In the genomic region with DNA sequence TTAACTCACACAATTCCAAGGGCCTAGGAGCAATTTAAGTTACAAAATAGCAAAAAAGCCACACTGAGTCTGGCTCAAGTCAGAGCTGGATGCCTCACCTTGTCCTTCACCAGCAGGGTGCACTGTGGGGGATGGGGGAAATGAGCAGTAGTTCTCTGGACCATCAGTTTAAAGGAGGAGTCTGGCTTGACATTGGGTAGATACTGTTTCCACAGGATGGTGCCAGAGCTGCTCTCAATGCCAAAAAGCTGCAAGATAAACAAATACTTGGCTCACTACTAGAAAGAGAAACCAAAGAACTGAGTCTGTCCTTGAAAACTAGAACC, we compare ENCODE assay signal across 13 cellular contexts. TPM values are rescaled to one million over a fixed set of nuclear protein-coding genes. Genes with fewer than 3 reads are reported as not detected.
DNase-seq lines count a peak whose midpoint lies in the region; ATAC-seq and TF ChIP-seq lines count a peak whose summit lies in the region.
"Had no signal": no experiment of that assay in that cellular context is flagged by ENCODE, and none has a peak within 500 bp of the region (broad histone marks: within the 10 kb centered on the region; RNA-seq: fewer than 3 reads in every experiment).

No MANE protein-coding gene starts in this region.

- H3K36me3 Mint-ChIP-seq in T-helper 2 cell treated with Interferon-gamma antibody and Interleukin-4, amounts not matched to agents 5 μg/mL and 100 μg/mL, for 36 hours (ENCODE audit: low read depth), result peaks cover 35% of the 10 kb centered on the region

- no peaks in the 10 kb centered on the region for H3K9me3 Mint-ChIP-seq in T-helper 2 cell treated with Interferon-gamma antibody and Interleukin-4, amounts not matched to agents 5 μg/mL and 100 μg/mL, for 36 hours
- H3K9me3 Mint-ChIP-seq: brain, neural progenitor cell had no signal

- DNase-seq in HFF-Myc (ENCODE audit: extremely low read depth, low read depth) (no peak), astrocyte of the cerebellum (ENCODE audit: low read depth) (peak; percentile 67), left cardiac atrium (peak; percentile 45), sigmoid colon (peak; percentile 79), RKO (ENCODE audit: low spot score) (no peak)
- DNase-seq in T-helper 2 cell treated with Interferon-gamma antibody and Interleukin-4, amounts not matched to agents 5 μg/mL and 100 μg/mL, for 36 hours (ENCODE audit: low spot score), result no peak
- DNase-seq: activated CD8-positive, alpha-beta memory T cell treated with anti-CD3 and anti-CD28 coated beads for 24 hours; NCI-H1930 had no signal

- intact Hi-C loops in left cardiac atrium (cut with DNase I) (no loop called here), sigmoid colon (cut with DNase I) (no loop called here)

- no peak overlapping the region for H3K27ac Mint-ChIP-seq in T-helper 2 cell treated with Interferon-gamma antibody and Interleukin-4, amounts not matched to agents 5 μg/mL and 100 μg/mL, for 36 hours
- H3K27ac Mint-ChIP-seq: brain, neural progenitor cell had no signal

- no peaks in the 10 kb centered on the region for H3K4me1 Mint-ChIP-seq in T-helper 2 cell treated with Interferon-gamma antibody and Interleukin-4, amounts not matched to agents 5 μg/mL and 100 μg/mL, for 36 hours (ENCODE audit: low read depth)
- H3K4me1 Mint-ChIP-seq: brain, neural progenitor cell had no signal

- TF ChIP-seq EP300 in sigmoid colon (IDR thresholded peaks at IDR 0.05), result no peak

- H3K4me3 Mint-ChIP-seq in T-helper 2 cell treated with Interferon-gamma antibody and Interleukin-4, amounts not matched to agents 5 μg/mL and 100 μg/mL, for 36 hours, result no peak overlapping the region
- H3K4me3 Mint-ChIP-seq: brain, neural progenitor cell had no signal

- ATAC-seq in left cardiac atrium (peak; percentile 81 to 89), HG02623 (IDR thresholded peaks at IDR 0.05; ENCODE audit: unreplicated experiment) (no peak), GM18867 (IDR thresholded peaks at IDR 0.05; ENCODE audit: unreplicated experiment) (no peak)

- TF ChIP-seq CTCF in HFF-Myc (IDR thresholded peaks at IDR 0.05; ENCODE audit: low read depth, low read length, missing control alignments) (peak; percentile 10), astrocyte of the cerebellum (IDR thresholded peaks at IDR 0.05; ENCODE audit: low read depth, low read length, missing control alignments) (peak; percentile 12), sigmoid colon (IDR thresholded peaks at IDR 0.05) (peak in 2 of 4 experiments; percentile 7 to 40)

- in situ Hi-C loops in astrocyte of the cerebellum (cut with HindIII; ENCODE audit: low sequenced_read_pairs), result no loop called here

- no peaks in the 10 kb centered on the region for H3K27me3 Mint-ChIP-seq in T-helper 2 cell treated with Interferon-gamma antibody and Interleukin-4, amounts not matched to agents 5 μg/mL and 100 μg/mL, for 36 hours (ENCODE audit: low read depth)
- H3K27me3 Mint-ChIP-seq: brain had no signal

- peaks cover 3 to 91% (median 23%) of the 10 kb centered on the region in 4 donors for H3K36me3 ChIP-seq in sigmoid colon
- H3K36me3 ChIP-seq: neural progenitor cell had no signal

- peaks cover 0 to 39% (median 37%) of the 10 kb centered on the region in 4 donors for H3K4me1 ChIP-seq in sigmoid colon
- H3K4me1 ChIP-seq: neural progenitor cell had no signal

- no peaks in the 10 kb centered on the region for H3K27me3 ChIP-seq in sigmoid colon
- H3K27me3 ChIP-seq: neural progenitor cell had no signal

- H3K9me3 ChIP-seq in sigmoid colon, result no peaks in the 10 kb centered on the region

- peak overlapping the region; percentile 64 to 81 (median 73) for H3K27ac ChIP-seq in sigmoid colon
- H3K27ac ChIP-seq: HL-60, neural progenitor cell had no signal

- H3K4me3 ChIP-seq in HFF-Myc (replicated peaks; ENCODE audit: low read depth, low read length) (no peak overlapping the region), astrocyte of the cerebellum (ENCODE audit: low read depth, low read length) (no peak overlapping the region), sigmoid colon (no peak overlapping the region)
- H3K4me3 ChIP-seq: neural progenitor cell had no signal

- no peak for TF ChIP-seq POLR2A in sigmoid colon (IDR thresholded peaks at IDR 0.05)

RNA-seq across cellular contexts. Expression of a gene that starts 18.8 kb away (rescaled TPM):
- total RNA-seq in left cardiac atrium (10 to 100 TPM; 29.9 to 32.4 TPM), sigmoid colon (10 to 100 TPM; 19.6 to 46.5 (median 31.3) TPM)
- 10 to 100 TPM in 1 of 3 donors, 1 to 10 TPM in 2; 1.2 to 16.5 (median 3.2) TPM for polyA plus RNA-seq in sigmoid colon

RNA-seq across cellular contexts. Expression of a gene that starts 19.1 kb away (rescaled TPM):
- 10 to 100 TPM; 11.8 to 21.3 TPM for total RNA-seq in left cardiac atrium
- total RNA-seq in sigmoid colon, result 10 to 100 TPM; 10.8 to 21.3 (median 15.3) TPM
- polyA plus RNA-seq in sigmoid colon, result 10 to 100 TPM; 10.8 to 44.1 (median 13.2) TPM

RNA-seq across cellular contexts. Expression of a gene that starts 22.4 kb away (rescaled TPM):
- total RNA-seq in left cardiac atrium (10 to 100 TPM; 54.2 to 68.1 TPM), sigmoid colon (100 to 1,000 TPM in 1 of 4 donors, 10 to 100 TPM in 3; 64.3 to 215 (median 85.5) TPM)
- polyA plus RNA-seq in sigmoid colon, result 100 to 1,000 TPM in 1 of 3 donors, 10 to 100 TPM in 2; 32.4 to 120 (median 42.0) TPM

RNA-seq across cellular contexts. Expression of a gene that starts 56.1 kb away (rescaled TPM):
- total RNA-seq in left cardiac atrium (under 1 TPM in 1 of 2 donors, not detected in 1; 0.12 TPM), sigmoid colon (1 to 10 TPM in 3 of 4 donors, under 1 TPM in 1; 0.71 to 1.9 (median 1.5) TPM)
- polyA plus RNA-seq in sigmoid colon, result 100 to 1,000 TPM in 1 of 3 donors, 10 to 100 TPM in 2; 72.1 to 110 (median 78.3) TPM

Comparison
In these comparisons a context has a peak if more than half of its experiments do, and no peak if none do; other contexts are left out.
1. DNase-seq: peak in astrocyte of the cerebellum (single experiment), left cardiac atrium (single experiment) and sigmoid colon (single experiment); none in HFF-Myc (single experiment), RKO (single experiment) and T-helper 2 cell treated with Interferon-gamma antibody and Interleukin-4, amounts not matched to agents 5 μg/mL and 100 μg/mL, for 36 hours (single experiment).
2. ATAC-seq: peak in left cardiac atrium (2 of 2); none in HG02623 (single experiment) and GM18867 (single experiment).